ENCODE assay signal across 8 cellular contexts in genomic region chr16:11205754-11206459, GRCh38. TPM values are rescaled to one million over a fixed set of nuclear protein-coding genes. Genes with fewer than 3 reads are reported as not detected.
DNase-seq lines count a peak whose midpoint lies in the region; ATAC-seq, FAIRE-seq and TF ChIP-seq lines count a peak whose summit lies in the region.
"Had no signal": no experiment of that assay in that cellular context is flagged by ENCODE, and none has a peak within 500 bp of the region (broad histone marks: within the 10 kb centered on the region; RNA-seq: fewer than 3 reads in every experiment).

No MANE protein-coding gene starts in this region.

- CTCF ChIA-PET in K562 (lab: Yijun Ruan, JAX; ENCODE audit: low intra/inter-chr PET ratio) = no interaction called here
- CTCF ChIA-PET in CD8-positive, alpha-beta memory T cell (lab: Charles Lee) = interaction anchor here (1.2 to 2.1 kb wide), 2 partner anchors 12 to 235 kb away, joined by 3 to 9 read pairs; no protein-coding TSS in a partner anchor

- H3K4me3 Mint-ChIP-seq in CD8-positive, alpha-beta memory T cell = no peak overlapping the region
- H3K4me3 Mint-ChIP-seq: brain had no signal

- in situ Hi-C loops in GM13976 (cut with MboI; ENCODE audit: low sequenced_read_pairs, unreplicated experiment) = no loop called here
- in situ Hi-C loops in K562 (cut with MboI) = no loop called here

- FAIRE-seq in K562 (lab: Jason Lieb, UNC) = no peak

- H3K4me3 ChIP-seq in K562 (no peak overlapping the region), ovary (no peak overlapping the region)
- no peak overlapping the region for H3K4me3 ChIP-seq in CD8-positive, alpha-beta memory T cell (ENCODE audit: low read length)

- no peak overlapping the region for H3K27ac ChIP-seq in K562 (ENCODE audit: extremely low read depth, low read depth, low read length)
- no peak overlapping the region for H3K27ac ChIP-seq in ovary
- no peak overlapping the region for H3K27ac ChIP-seq in CD8-positive, alpha-beta memory T cell (ENCODE audit: low read depth, low read length)

- H3K4me1 ChIP-seq in K562 (replicated peaks in 1 of 2; ENCODE audit: control insufficient read depth in 2 of 2, insufficient read depth in 2 of 2, low read length in 2 of 2) (peaks cover 23 to 37% of the 10 kb centered on the region in 2 experiments), ovary (ENCODE audit: insufficient read depth) (no peaks in the 10 kb centered on the region)
- peaks cover 13% of the 10 kb centered on the region for H3K4me1 ChIP-seq in CD8-positive, alpha-beta memory T cell (ENCODE audit: insufficient read depth, low read length)

- no peak for TF ChIP-seq CTCF in GM13976 (IDR thresholded peaks at IDR 0.05; ENCODE audit: borderline replicate concordance, control extremely low read depth, extremely low read depth, insufficient read depth, missing control alignments)
- no peak for TF ChIP-seq CTCF in K562 (IDR thresholded peaks at IDR 0.05 in 2 of 3, conservative IDR thresholded peaks at IDR 0.05 in 1 of 3; ENCODE audit: insufficient read depth in 2 of 3, low read depth in 1 of 3, low read length in 3 of 3)
- TF ChIP-seq CTCF in ovary (IDR thresholded peaks at IDR 0.05) = no peak

- TF ChIP-seq EP300 in K562 (IDR thresholded peaks at IDR 0.05; ENCODE audit: low read length) (no peak), ovary (IDR thresholded peaks at IDR 0.05) (peak; percentile 7)

- H3K4me1 Mint-ChIP-seq in CD8-positive, alpha-beta memory T cell = peaks cover 10 to 19% (median 12%) of the 10 kb centered on the region in 3 donors

- TF ChIP-seq POLR2A in K562 (conservative IDR thresholded peaks at IDR 0.05) (no peak), ovary (IDR thresholded peaks at IDR 0.05) (no peak)

- H3K4me2 ChIP-seq in K562 (ENCODE audit: insufficient read depth, low read length) = no peak overlapping the region

- H3K27ac Mint-ChIP-seq in CD8-positive, alpha-beta memory T cell = no peak overlapping the region

- H3K9me3 Mint-ChIP-seq in CD8-positive, alpha-beta memory T cell = peaks cover 0 to 2% (median 0%) of the 10 kb centered on the region in 5 donors

- H2AFZ ChIP-seq in K562 (ENCODE audit: low read depth, low read length) = no peak overlapping the region; the same call in 1 of the 2 replicates

- intact Hi-C loops in K562 (cut with micrococcal nuclease) (loop anchor here (10.0 kb wide), 1 partner anchor 49 kb away; the partner anchor contains the start of gene SOCS1), ovary (cut with DNase I) (no loop called here)

- no peaks in the 10 kb centered on the region for H3K9me1 ChIP-seq in K562 (ENCODE audit: control insufficient read depth, insufficient read depth, low read length)

- POLR2A ChIA-PET in K562 (lab: Yijun Ruan, JAX) = interaction anchor here (0.5 to 1.9 kb wide), 8 partner anchors 11 to 762 kb away, joined by 3 to 11 read pairs (median 3); partner anchors contain the start of gene SOCS1
- POLR2A ChIA-PET in CD8-positive, alpha-beta memory T cell (lab: Charles Lee) = no interaction called here

- no peak for TF ChIP-seq RAD21 in K562 (CRISPR knock-in tag; conservative IDR thresholded peaks at IDR 0.05 in 1 of 2, IDR thresholded peaks at IDR 0.05 in 1 of 2)

- peaks cover 0 to under 1% of the 10 kb centered on the region in 2 donors for H3K27me3 Mint-ChIP-seq in CD8-positive, alpha-beta memory T cell

- 39% methylated on average over 11 of the region's 11 CpGs for WGBS in K562 (ENCODE audit: insufficient coverage, low coverage, missing lambda C conversion rate)
- 57 to 65% (median 58%) methylated on average over 9 to 11 of the region's 11 CpGs for WGBS in ovary, 3 donors

- H3K36me3 ChIP-seq in K562 (ENCODE audit: control insufficient read depth, insufficient read depth, low read length) = no peaks in the 10 kb centered on the region
- no peaks in the 10 kb centered on the region for H3K36me3 ChIP-seq in ovary
- no peaks in the 10 kb centered on the region for H3K36me3 ChIP-seq in CD8-positive, alpha-beta memory T cell (ENCODE audit: insufficient read depth, low read length)

- H3K9ac ChIP-seq in K562 (ENCODE audit: insufficient read depth in 1 of 2, low read depth in 2 of 2, low read length in 2 of 2) = no peak overlapping the region

- no peaks in the 10 kb centered on the region for H4K20me1 ChIP-seq in K562 (replicated peaks; ENCODE audit: control insufficient read depth, insufficient read depth, low read length)

- peak; percentile 30 for ATAC-seq in HG03439 (IDR thresholded peaks at IDR 0.05; ENCODE audit: unreplicated experiment)
- ATAC-seq in K562 = no peak

- no TSS peak for BruUV-seq in K562 (replicated peaks; lab: Mats Ljungman, UMichigan)

- H3K9me3 ChIP-seq in K562 (replicated peaks; ENCODE audit: control insufficient read depth, insufficient read depth, low read depth, low read length) (peaks cover 13% of the 10 kb centered on the region), ovary (no peaks in the 10 kb centered on the region)
- H3K9me3 ChIP-seq in CD8-positive, alpha-beta memory T cell (ENCODE audit: low read length) = no peaks in the 10 kb centered on the region

- H3K36me3 Mint-ChIP-seq in CD8-positive, alpha-beta memory T cell = no peaks in the 10 kb centered on the region
- H3K36me3 Mint-ChIP-seq: brain had no signal

- H3K27me3 ChIP-seq in K562 (ENCODE audit: control insufficient read depth in 2 of 2, insufficient read depth in 2 of 2, low read length in 2 of 2) (no peaks in the 10 kb centered on the region), ovary (no peaks in the 10 kb centered on the region)
- H3K27me3 ChIP-seq in CD8-positive, alpha-beta memory T cell (ENCODE audit: insufficient read depth, low read length, poor library complexity, severe bottlenecking) = no peaks in the 10 kb centered on the region

- no peaks in the 10 kb centered on the region for H3K79me2 ChIP-seq in K562 (ENCODE audit: control insufficient read depth, insufficient read depth, low read length)

- DNase-seq in GM13976 (ENCODE audit: low spot score) (peak; percentile 67), K562 (ENCODE audit: extremely low read depth in 1 of 4, low spot score in 3 of 4) (no peak), ovary (peak in 1 of 5 donors; percentile 40), HT-29 (ENCODE audit: low spot score) (no peak), ecto neural progenitor cell (ENCODE audit: low spot score) (no peak)
- no peak for DNase-seq in CD8-positive, alpha-beta memory T cell

TF ChIP-seq in K562, 482 proteins besides CTCF, POLR2A, EP300 and RAD21 (continues in another document):
- TF ChIP-seq IFI16 (CRISPR knock-in tag; IDR thresholded peaks at IDR 0.05) (no peak), TEAD4 (IDR thresholded peaks at IDR 0.05; ENCODE audit: low read length) (no peak), TEAD4 (CRISPR knock-in tag; IDR thresholded peaks at IDR 0.05; ENCODE audit: borderline replicate concordance) (no peak), TARDBP (IDR thresholded peaks at IDR 0.05) (peak; percentile 70; the same call in 1 of the 2 replicates), ZBTB17 (CRISPR knock-in tag; IDR thresholded peaks at IDR 0.05) (no peak), NR4A1 (CRISPR knock-in tag; IDR thresholded peaks at IDR 0.05) (no peak), NR4A1 (tag; IDR thresholded peaks at IDR 0.05) (no peak), E2F8 (IDR thresholded peaks at IDR 0.05; ENCODE audit: low read depth, partially characterized antibody) (no peak), ZNF668 (CRISPR knock-in tag; IDR thresholded peaks at IDR 0.05) (no peak), NR2C1 (IDR thresholded peaks at IDR 0.05) (no peak; the same call in 1 of the 2 replicates), NR2C1 (tag; IDR thresholded peaks at IDR 0.05) (peak; percentile 34; the same call in 1 of the 2 replicates)

RNA-seq across cellular contexts. Expression of gene SOCS1, which starts 50.1 kb away (rescaled TPM):
- total RNA-seq in K562 (2011; cell fraction: chromatin; rRNA removed; ENCODE audit: low replicate concordance) = 6.9 and 32.4 TPM in 2 replicates
- 49.0 and 69.4 TPM in 2 replicates for total RNA-seq in K562 (2011; cell fraction: nucleolus; rRNA removed)
- 25.5 and 31.5 TPM in 2 replicates for total RNA-seq in K562 (2011; cell fraction: nucleoplasm; rRNA removed)
- 2.9 and 3.3 TPM in 2 replicates for total RNA-seq in K562 (2014; rRNA removed)
- 0.29 and 0.44 TPM in 2 replicates for total RNA-seq in K562 (2014; rRNA removed; fragmentation: Illumina TruSeq; extraction: Trizol)
- 1.8 and 2.3 TPM in 2 replicates for total RNA-seq in K562 (2015; rRNA removed; fragmentation: Illumina TruSeq; extraction: Trizol)
- total RNA-seq in K562 (2021) = 7.1 and 7.5 TPM in 2 replicates
- 3.8 and 6.4 TPM in 2 replicates for polyA plus RNA-seq in K562 (2011; rRNA removed)
- 11.2 and 23.7 TPM in 2 replicates for polyA plus RNA-seq in K562 (2011; cell fraction: cytosol; rRNA removed)
- 30.0 and 38.3 TPM in 2 replicates for polyA plus RNA-seq in K562 (2011; cell fraction: nucleus; rRNA removed)
- 8.5 and 19.6 TPM in 2 replicates for polyA plus RNA-seq in K562 (2012)
- polyA plus RNA-seq in K562 (2014; fragmentation: Illumina TruSeq; extraction: Trizol) = 1.1 and 1.4 TPM in 2 replicates
- under 1 TPM; 0.04 to 0.10 TPM for polyA plus RNA-seq in K562 (2014; fragmentation: Nextera tagmentation; extraction: Ambion mirVana)
- 6.2 and 7.2 TPM in 2 replicates for polyA plus RNA-seq in K562 (2014; rRNA removed)
- 1.2 and 1.6 TPM in 2 replicates for polyA minus RNA-seq in K562 (2011; rRNA and poly(A)+ RNA removed)
- 6.1 and 17.1 TPM in 2 replicates for polyA minus RNA-seq in K562 (2011; cell fraction: cytosol; rRNA and poly(A)+ RNA removed)
- polyA minus RNA-seq in K562 (2011; cell fraction: nucleus; rRNA and poly(A)+ RNA removed) = 33.7 and 41.5 TPM in 2 replicates
- total RNA-seq in ovary = 10 to 100 TPM in 2 of 7 donors, 1 to 10 TPM in 5; 6.3 to 42.7 (median 9.4) TPM
- polyA plus RNA-seq in ovary = 1 to 10 TPM; 1.1 to 5.5 TPM
- 1.2 and 1.3 TPM in 2 replicates for total RNA-seq in HT-29 (2014; rRNA removed; shearing (Covaris generic))
- total RNA-seq in CD8-positive, alpha-beta memory T cell = 100 to 1,000 TPM; 128 to 144 TPM
- 17.1 TPM for polyA plus RNA-seq in CD8-positive, alpha-beta memory T cell
